Comparison of ENCODE assay signal across 9 cellular contexts in genomic region chr4:182978152-182978827, GRCh38.
DNase-seq lines count a peak whose midpoint lies in the region; ATAC-seq lines count a peak whose summit lies in the region.
"Had no signal": no experiment of that assay in that cellular context is flagged by ENCODE, and none has a peak within 500 bp of the region (broad histone marks: within the 10 kb centered on the region; RNA-seq: fewer than 3 reads in every experiment).

No MANE protein-coding gene starts in this region.

- DNase-seq in iris pigment epithelial cell (ENCODE audit: low read depth) = peak; percentile 31
- DNase-seq in epidermal melanocyte (ENCODE audit: insufficient read length, low spot score) = no peak
- no peak for DNase-seq in stimulated activated naive CD4-positive, alpha-beta T cell (lab: John Stamatoyannopoulos, UW)
- no peak for DNase-seq in hippocampal formation (lab: John Stamatoyannopoulos, UW)
- DNase-seq in G401 (ENCODE audit: low spot score) = no peak
- DNase-seq: NCI-H526 had no signal

- ATAC-seq in GM18508 (IDR thresholded peaks at IDR 0.05; ENCODE audit: insufficient read depth, unreplicated experiment) (peak; percentile 65), GM21619 (IDR thresholded peaks at IDR 0.05; ENCODE audit: unreplicated experiment) (peak; percentile 68), HG03469 (IDR thresholded peaks at IDR 0.05; ENCODE audit: unreplicated experiment) (peak; percentile 79)

- in situ Hi-C loops in G401 (cut with HindIII; ENCODE audit: low sequenced_read_pairs) = no loop called here
